23 cellular contexts compared by ENCODE assay signal in genomic region chr14:30547388-30548048, GRCh38. TPM values are rescaled to one million over a fixed set of nuclear protein-coding genes. Genes with fewer than 3 reads are reported as not detected.
DNase-seq lines count a peak whose midpoint lies in the region; FAIRE-seq and TF ChIP-seq lines count a peak whose summit lies in the region.
"Had no signal": no experiment of that assay in that cellular context is flagged by ENCODE, and none has a peak within 500 bp of the region (broad histone marks: within the 10 kb centered on the region; RNA-seq: fewer than 3 reads in every experiment).

No MANE protein-coding gene starts in this region.

- H3K18ac ChIP-seq in neuronal stem cell (ENCODE audit: low read length): no peak overlapping the region

- H2BK12ac ChIP-seq in neuronal stem cell (ENCODE audit: low read length): no peak overlapping the region

- H3K36me3 ChIP-seq in neuronal stem cell (replicated peaks in 1 of 2; ENCODE audit: control insufficient read depth in 2 of 2, insufficient read depth in 2 of 2, low read length in 2 of 2) (no peaks in the 10 kb centered on the region), kidney (ENCODE audit: control insufficient read depth in 1 of 2, insufficient read depth in 2 of 2, low read length in 2 of 2) (no peaks in the 10 kb centered on the region), spleen (no peaks in the 10 kb centered on the region)
- H3K36me3 ChIP-seq: BE2C; BLaER1 treated with 17β-estradiol and CSF1 and Interleukin-3, amounts not matched to agents 10 nM and 100 nM had no signal

- no peak overlapping the region for H2BK120ac ChIP-seq in neuronal stem cell (ENCODE audit: low read depth, low read length)

- no peak overlapping the region for H3K4me3 Mint-ChIP-seq in chondrocyte (ENCODE audit: unreplicated experiment)
- H3K4me3 Mint-ChIP-seq: CD4-positive, alpha-beta memory T cell had no signal

- H3K9me3 Mint-ChIP-seq in chondrocyte (ENCODE audit: low read depth): peaks cover 6% of the 10 kb centered on the region

- H3K14ac ChIP-seq in neuronal stem cell (ENCODE audit: low read length): no peak overlapping the region

- peaks cover 4% of the 10 kb centered on the region for H3K4me1 Mint-ChIP-seq in chondrocyte (ENCODE audit: low read depth)
- H3K4me1 Mint-ChIP-seq: CD4-positive, alpha-beta memory T cell had no signal

- H2BK15ac ChIP-seq in neuronal stem cell (ENCODE audit: low read length): no peak overlapping the region

- H3K9ac ChIP-seq in neuronal stem cell (ENCODE audit: low read depth, low read length, poor library complexity) (no peak overlapping the region), kidney (ENCODE audit: low read length in 2 of 2) (no peak overlapping the region)
- H3K9ac ChIP-seq: BLaER1 treated with 17β-estradiol and CSF1 and Interleukin-3, amounts not matched to agents 10 nM and 100 nM; GM23248 had no signal

- H3K36me3 Mint-ChIP-seq in chondrocyte (ENCODE audit: low read depth): no peaks in the 10 kb centered on the region
- H3K36me3 Mint-ChIP-seq: CD4-positive, alpha-beta memory T cell had no signal

- no peak overlapping the region for H4K8ac ChIP-seq in neuronal stem cell (ENCODE audit: low read depth, low read length)

- H2AFZ ChIP-seq in neuronal stem cell (ENCODE audit: low read length): no peak overlapping the region
- H2AFZ ChIP-seq: GM23248 had no signal

- no peak overlapping the region for H3K4me2 ChIP-seq in neuronal stem cell (ENCODE audit: insufficient read depth, low read length, poor library complexity, severe bottlenecking)
- H3K4me2 ChIP-seq: A549; BLaER1 treated with 17β-estradiol and CSF1 and Interleukin-3, amounts not matched to agents 10 nM and 100 nM had no signal

- H2AK5ac ChIP-seq in neuronal stem cell (ENCODE audit: low read depth, low read length): peak overlapping the region; percentile 77

- H3K23ac ChIP-seq in neuronal stem cell (ENCODE audit: low read depth, low read length, poor library complexity): no peak overlapping the region

- peaks cover 23% of the 10 kb centered on the region for H3K27me3 Mint-ChIP-seq in chondrocyte (ENCODE audit: low read depth)

- FAIRE-seq in HTR-8/SVneo (lab: Jason Lieb, UNC) (peak; percentile 36), kidney (lab: Jason Lieb, UNC) (no peak), GM12892 (lab: Jason Lieb, UNC) (no peak)
- FAIRE-seq: A549, GM12891, H1 had no signal

- H4K91ac ChIP-seq in neuronal stem cell (ENCODE audit: low read depth, low read length, poor library complexity): no peak overlapping the region

- H3K9me3 ChIP-seq in neuronal stem cell (replicated peaks in 1 of 2; ENCODE audit: control insufficient read depth in 2 of 2, insufficient read depth in 1 of 2, low read depth in 1 of 2, low read length in 2 of 2) (no peaks in the 10 kb centered on the region), kidney (ENCODE audit: control insufficient read depth in 1 of 2, low read length in 2 of 2) (no peaks in the 10 kb centered on the region), spleen (peaks cover 0 to 9% (median 0%) of the 10 kb centered on the region in 8 donors)
- H3K9me3 ChIP-seq: BE2C had no signal

- H2BK5ac ChIP-seq in neuronal stem cell (ENCODE audit: low read length): no peak overlapping the region

- no peak for TF ChIP-seq POLR2A in spleen (IDR thresholded peaks at IDR 0.05)
- TF ChIP-seq POLR2A in GM12892 (IDR thresholded peaks at IDR 0.05; ENCODE audit: low read depth, low read length): no peak

- no peak for TF ChIP-seq CTCF in chondrocyte (IDR thresholded peaks at IDR 0.05)
- TF ChIP-seq CTCF in kidney (IDR thresholded peaks at IDR 0.05; ENCODE audit: borderline replicate concordance, extremely low read depth, insufficient read depth): no peak
- no peak for TF ChIP-seq CTCF in spleen (IDR thresholded peaks at IDR 0.05 in 8 of 11, conservative IDR thresholded peaks at IDR 0.05 in 3 of 11)

- H3K4me3 ChIP-seq in neuronal stem cell (ENCODE audit: low read length in 2 of 2): no peak overlapping the region
- H3K4me3 ChIP-seq in kidney (ENCODE audit: low read length in 2 of 2): no peak overlapping the region
- no peak overlapping the region for H3K4me3 ChIP-seq in spleen
- H3K4me3 ChIP-seq: A549; BLaER1 treated with 17β-estradiol and CSF1 and Interleukin-3, amounts not matched to agents 10 nM and 100 nM; GM23248 had no signal

- no peaks in the 10 kb centered on the region for H3K79me1 ChIP-seq in neuronal stem cell (ENCODE audit: low read depth, low read length)

- no CpG with 5 or more reads among the region's 40 CpGs for WGBS in neuronal stem cell (ENCODE audit: extremely low coverage in 2 of 2, insufficient read length in 2 of 2, insufficient replicate concordance in 1 of 2), 2 donors
- WGBS in spleen, 5 donors: 89 to 97% (median 96%) methylated on average over 23 to 40 of the region's 40 CpGs

- no peak for DNase-seq in HTR-8/SVneo (ENCODE audit: insufficient read length, low spot score)
- peak; percentile 88 for DNase-seq in chondrocyte (ENCODE audit: low spot score)
- DNase-seq in neuronal stem cell (ENCODE audit: low spot score): no peak
- no peak for DNase-seq in kidney
- DNase-seq in spleen: no peak
- DNase-seq in GM12892 (ENCODE audit: insufficient read length): no peak
- DNase-seq: 8988T; ACHN; AML-193; BE2C; Calu3; CD4-positive, alpha-beta memory T cell; COR-L47; DMS53; DMS79 treated with DMSO at 0.1 percent for 48 hours; GF-D8; GM23248; H7; HCEC 1CT had no signal

- intact Hi-C loops in kidney (cut with DNase I) (no loop called here), spleen (cut with DNase I; ENCODE audit: low total_unique reads) (no loop called here)

- H3K4me1 ChIP-seq in neuronal stem cell (ENCODE audit: control insufficient read depth in 2 of 2, insufficient read depth in 1 of 2, low read depth in 1 of 2, low read length in 2 of 2) (no peaks in the 10 kb centered on the region), kidney (ENCODE audit: control insufficient read depth in 1 of 2, insufficient read depth in 1 of 2, low read depth in 1 of 2, low read length in 2 of 2) (no peaks in the 10 kb centered on the region), spleen (no peaks in the 10 kb centered on the region)
- H3K4me1 ChIP-seq: BE2C; BLaER1 treated with 17β-estradiol and CSF1 and Interleukin-3, amounts not matched to agents 10 nM and 100 nM had no signal

- no peak overlapping the region for H3K4ac ChIP-seq in neuronal stem cell (ENCODE audit: low read length)

- no peak overlapping the region for H3K27ac ChIP-seq in neuronal stem cell (replicated peaks; ENCODE audit: low read length)
- no peak overlapping the region for H3K27ac ChIP-seq in kidney (ENCODE audit: low read depth in 2 of 2, low read length in 2 of 2)
- H3K27ac ChIP-seq in spleen: no peak overlapping the region
- H3K27ac ChIP-seq: A549; BLaER1 treated with 17β-estradiol and CSF1 and Interleukin-3, amounts not matched to agents 10 nM and 100 nM; GM23248 had no signal

- no peak overlapping the region for H3K27ac Mint-ChIP-seq in chondrocyte (ENCODE audit: unreplicated experiment)
- H3K27ac Mint-ChIP-seq: CD4-positive, alpha-beta memory T cell had no signal

- H3K27me3 ChIP-seq in neuronal stem cell (ENCODE audit: control insufficient read depth in 3 of 3, insufficient read depth in 3 of 3, low read depth in 1 of 3, low read length in 3 of 3): peaks cover 0 to 21% (median 0%) of the 10 kb centered on the region in 3 experiments
- peaks cover 0 to 20% (median 0%) of the 10 kb centered on the region in 7 donors for H3K27me3 ChIP-seq in spleen (replicated peaks in 1 of 7)
- H3K27me3 ChIP-seq: BLaER1 treated with 17β-estradiol and CSF1 and Interleukin-3, amounts not matched to agents 10 nM and 100 nM had no signal

RNA-seq across cellular contexts. Expression of gene G2E3, which starts 11.4 kb away (rescaled TPM):
- total RNA-seq in chondrocyte (14.7 to 22.8 TPM (median 16.0 TPM) in 3 replicates), kidney (20.5 TPM), spleen (10 to 100 TPM; 11.3 to 25.4 (median 21.3) TPM)
- polyA plus RNA-seq in neuronal stem cell (2013, experiment 1 of 2): 87.2 TPM
- polyA plus RNA-seq in neuronal stem cell (2013, experiment 2 of 2): 94.0 TPM
- polyA plus RNA-seq in kidney (ENCODE audit: insufficient read depth, low read depth, low replicate concordance) (4.4 TPM), spleen (1 to 10 TPM; 4.6 to 6.0 (median 4.6) TPM)
- 10.2 TPM for polyA plus RNA-seq in GM12892 (2012; ENCODE audit: missing spikeins)
